11 cellular contexts compared by ENCODE assay signal in the genomic region with DNA sequence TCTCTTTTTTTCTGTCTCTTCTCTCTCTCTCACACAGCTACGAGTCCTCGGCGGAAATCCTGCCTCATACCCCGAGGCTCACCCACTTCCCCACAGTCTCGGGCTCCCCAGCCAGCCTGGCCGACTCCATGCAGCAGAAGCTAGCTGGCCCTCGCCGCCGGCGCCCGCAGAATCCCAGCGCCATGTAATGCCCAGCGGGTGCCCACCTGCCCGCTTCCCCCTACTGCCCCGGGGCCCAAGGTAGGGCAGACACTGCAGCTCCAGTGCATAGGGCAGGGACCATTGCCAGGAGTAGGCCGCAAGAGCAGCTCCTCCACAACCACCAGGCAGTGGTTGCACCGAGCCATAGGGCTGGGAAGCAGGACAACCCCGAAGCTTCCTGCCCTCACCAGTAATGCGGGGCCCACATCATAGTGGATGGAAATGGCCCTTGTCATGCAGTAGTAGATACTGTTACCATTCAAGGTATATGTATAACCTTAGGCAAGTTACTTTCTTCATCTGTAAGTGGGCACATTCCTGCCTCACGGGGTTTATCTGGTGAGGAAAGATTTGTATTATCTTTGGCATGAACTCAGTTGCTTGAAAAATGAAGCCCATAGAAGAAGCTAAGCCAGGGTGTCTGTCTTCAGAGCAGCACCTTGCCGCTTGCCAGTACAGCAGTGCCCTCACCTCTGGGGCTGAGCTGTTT. TPM values are rescaled to one million over a fixed set of nuclear protein-coding genes. Genes with fewer than 3 reads are reported as not detected.
DNase-seq lines count a peak whose midpoint lies in the region; ATAC-seq and TF ChIP-seq lines count a peak whose summit lies in the region.
"Had no signal": no experiment of that assay in that cellular context is flagged by ENCODE, and none has a peak within 500 bp of the region (broad histone marks: within the 10 kb centered on the region; RNA-seq: fewer than 3 reads in every experiment).

No MANE protein-coding gene starts in this region.

- H3K4me1 Mint-ChIP-seq in central memory CD8-positive, alpha-beta T cell: peaks cover 22% of the 10 kb centered on the region
- H3K4me1 Mint-ChIP-seq in nephron progenitor cell: peaks cover 42% of the 10 kb centered on the region

- no peaks in the 10 kb centered on the region for H3K27me3 ChIP-seq in BJ (ENCODE audit: control insufficient read depth, insufficient read depth, low read length)
- no peaks in the 10 kb centered on the region for H3K27me3 ChIP-seq in transverse colon

- no peak for DNase-seq in BJ (ENCODE audit: low read depth)
- DNase-seq in NCI-H226: peak; percentile 68
- DNase-seq in central memory CD8-positive, alpha-beta T cell (ENCODE audit: low spot score in 2 of 2): no peak
- DNase-seq in nephron progenitor cell: no peak
- DNase-seq in activated CD8-positive, alpha-beta memory T cell treated with anti-CD3 and anti-CD28 coated beads, Interleukin-2, amount 50 U/mL, for 4 hours: no peak
- no peak for DNase-seq in DMS153 (lab: John Stamatoyannopoulos, UW)
- no peak for DNase-seq in transverse colon
- DNase-seq: activated CD4-positive, CD25-positive, alpha-beta regulatory T cell treated with anti-CD3 and anti-CD28 coated beads, Interleukin-2, amount 50 U/mL, for 72 hours; DND-41; posterior cingulate gyrus had no signal

- intact Hi-C loops in transverse colon (cut with DNase I; ENCODE audit: low total_unique reads): no loop called here

- H3K36me3 ChIP-seq in BJ (ENCODE audit: control insufficient read depth, insufficient read depth, low read length): peaks cover 17% of the 10 kb centered on the region
- H3K36me3 ChIP-seq in transverse colon: peaks cover 0 to 8% (median 3%) of the 10 kb centered on the region in 4 donors

- TF ChIP-seq POLR2A in transverse colon (IDR thresholded peaks at IDR 0.05): no peak

- CTCF ChIA-PET in BJ (lab: Yijun Ruan, JAX): interaction anchor here (0.6 to 11.1 kb wide), 16 partner anchors 9 to 768 kb away, joined by 3 to 454 read pairs (median 5); partner anchors contain the start of genes HM13 and ID1

- peaks cover 17% of the 10 kb centered on the region for H3K36me3 Mint-ChIP-seq in central memory CD8-positive, alpha-beta T cell (ENCODE audit: insufficient read depth)
- H3K36me3 Mint-ChIP-seq in nephron progenitor cell (ENCODE audit: low read depth): peaks cover 13% of the 10 kb centered on the region

- H3K27ac ChIP-seq in transverse colon: peak overlapping the region in 2 of 4 donors; percentile 6 to 73

- no peak for ATAC-seq in central memory CD8-positive, alpha-beta T cell (replicated peaks; ENCODE audit: extremely low read depth, poor library complexity, severe bottlenecking)
- no peak for ATAC-seq in GM18907 (IDR thresholded peaks at IDR 0.05; ENCODE audit: unreplicated experiment)

- no peak for TF ChIP-seq EP300 in transverse colon (IDR thresholded peaks at IDR 0.05; ENCODE audit: low read depth)

- POLR2A ChIA-PET in BJ (lab: Charles Lee): no interaction called here

- H3K27me3 Mint-ChIP-seq in central memory CD8-positive, alpha-beta T cell: no peaks in the 10 kb centered on the region
- H3K27me3 Mint-ChIP-seq in nephron progenitor cell (ENCODE audit: low read depth, poor library complexity): peaks cover 2% of the 10 kb centered on the region

- in situ Hi-C loops in transverse colon (cut with MboI; ENCODE audit: low pct_ligation_motif_present in 1 of 4, low pct_unique_long_range_greater_than_20kb in 1 of 4, low sequenced_read_pairs in 3 of 4): loop anchor here in 2 of 4 donors (10.0 to 25.0 kb wide), 2 partner anchors 47 to 169 kb away; partner anchors contain the start of gene TPX2 (in 1 of the 2)

- WGBS in transverse colon (ENCODE audit: low coverage in 1 of 2), 2 donors: 81 to 86% methylated on average over 7 to 21 of the region's 21 CpGs

- H3K4me3 ChIP-seq in BJ (ENCODE audit: low read depth, low read length) (no peak overlapping the region), transverse colon (no peak overlapping the region)

- H3K9me3 Mint-ChIP-seq in central memory CD8-positive, alpha-beta T cell: no peaks in the 10 kb centered on the region
- H3K9me3 Mint-ChIP-seq in nephron progenitor cell: no peaks in the 10 kb centered on the region

- TF ChIP-seq CTCF in BJ (IDR thresholded peaks at IDR 0.05; ENCODE audit: insufficient read depth, low read depth, low read length) (peak; percentile 27; the same call in 1 of the 2 replicates), nephron progenitor cell (IDR thresholded peaks at IDR 0.05) (no peak), transverse colon (IDR thresholded peaks at IDR 0.05) (no peak)

- peak overlapping the region; percentile 80 for H3K27ac Mint-ChIP-seq in central memory CD8-positive, alpha-beta T cell (ENCODE audit: low read depth)
- H3K27ac Mint-ChIP-seq in nephron progenitor cell: peak overlapping the region; percentile 94

- H3K4me1 ChIP-seq in transverse colon: peaks cover 11 to 49% (median 26%) of the 10 kb centered on the region in 4 donors

- no peaks in the 10 kb centered on the region for H3K9me3 ChIP-seq in transverse colon

- no peak overlapping the region for H3K4me3 Mint-ChIP-seq in central memory CD8-positive, alpha-beta T cell
- no peak overlapping the region for H3K4me3 Mint-ChIP-seq in nephron progenitor cell

RNA-seq across cellular contexts. Expression of gene ID1, which starts 36.9 kb away (rescaled TPM):
- 126 and 135 TPM in 2 replicates for polyA plus RNA-seq in BJ (2011; rRNA removed)
- 113 and 144 TPM in 2 replicates for polyA minus RNA-seq in BJ (2011; rRNA and poly(A)+ RNA removed)
- total RNA-seq in transverse colon: 1,000 to 10,000 TPM in 1 of 4 donors, 100 to 1,000 TPM in 3; 516 to 1,015 (median 933) TPM

RNA-seq across cellular contexts. Expression of gene HM13, which starts 53.9 kb away (rescaled TPM):
- polyA plus RNA-seq in BJ (2011; rRNA removed): 236 and 324 TPM in 2 replicates
- polyA minus RNA-seq in BJ (2011; rRNA and poly(A)+ RNA removed): 125 and 183 TPM in 2 replicates
- total RNA-seq in transverse colon: 10 to 100 TPM; 38.4 to 86.0 (median 63.4) TPM
